8 cellular contexts compared by ENCODE assay signal in the genomic region with DNA sequence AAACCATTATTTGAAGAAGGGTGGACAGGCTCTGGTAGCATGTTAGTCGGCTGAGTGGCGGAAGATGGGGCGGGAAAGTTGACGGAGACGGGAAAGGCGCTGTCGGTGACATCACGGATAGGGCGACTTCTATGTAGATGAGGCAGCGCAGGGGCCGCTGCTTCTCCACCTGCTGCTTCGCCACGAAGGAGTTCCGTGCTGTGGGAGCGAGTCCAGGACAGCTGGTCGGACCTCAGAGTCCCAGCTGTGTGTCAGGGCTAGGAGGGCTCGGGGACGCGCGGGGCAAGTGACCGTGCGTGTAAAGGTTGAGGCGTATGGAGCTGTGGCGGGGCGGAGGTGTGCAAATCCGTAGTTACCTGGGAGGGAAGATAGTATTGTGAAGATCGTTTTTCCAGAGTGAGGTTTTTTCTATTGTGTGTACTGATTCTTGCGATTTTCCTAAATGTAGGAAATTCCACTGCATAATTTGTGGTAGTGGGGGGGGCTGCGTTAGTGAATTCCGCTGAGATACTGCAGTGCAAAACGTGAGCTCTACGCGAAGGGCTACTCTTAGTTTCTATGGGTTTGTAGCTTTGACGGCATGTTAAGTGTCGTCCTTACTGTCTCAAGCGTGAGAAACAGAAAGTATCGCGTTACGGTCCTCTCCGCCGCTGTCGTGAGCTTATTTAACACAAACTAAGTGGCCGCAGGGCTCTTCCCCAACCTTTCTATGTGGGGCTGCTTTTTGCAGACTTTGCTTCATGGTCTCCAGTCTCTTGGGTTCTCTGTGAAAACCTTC.
DNase-seq lines count a peak whose midpoint lies in the region; ATAC-seq and TF ChIP-seq lines count a peak whose summit lies in the region.

No MANE protein-coding gene starts in this region.

- no peaks in the 10 kb centered on the region for H3K27me3 ChIP-seq in kidney epithelial cell (ENCODE audit: control insufficient read depth, insufficient read depth, low read length)

- CTCF ChIA-PET in WTC11 (lab: Charles Lee), result interaction anchor here (0.6 to 1.1 kb wide), 4 partner anchors 17 to 104 kb away, joined by 3 to 8 read pairs (median 6); no protein-coding TSS in a partner anchor

- peak; percentile 72 for DNase-seq in DMS 273 treated with DMSO at 0.1 percent for 48 hours (lab: John Stamatoyannopoulos, UW)
- peak; percentile 76 for DNase-seq in NAMALWA (ENCODE audit: low spot score)
- DNase-seq in WTC11 (ENCODE audit: low spot score), result peak; percentile 80
- DNase-seq in central memory CD8-positive, alpha-beta T cell (ENCODE audit: low spot score in 2 of 2), result peak; percentile 25 to 26
- DNase-seq in kidney epithelial cell (ENCODE audit: low read depth), result peak; percentile 87
- peak in 3 of 4 experiments; percentile 50 to 62 (median 53) for DNase-seq in stimulated activated CD4-positive, alpha-beta T cell treated with anti-CD3 and anti-CD28 coated beads, Interleukin-1b, Interleukin-23, amount 100 ng/mL, for 24 hours (ENCODE audit: low read depth in 4 of 4, low spot score in 1 of 4)
- DNase-seq in NCI-H2171 (lab: John Stamatoyannopoulos, UW), result no peak

- H3K9me3 Mint-ChIP-seq in WTC11, result no peaks in the 10 kb centered on the region
- no peaks in the 10 kb centered on the region for H3K9me3 Mint-ChIP-seq in central memory CD8-positive, alpha-beta T cell

- ATAC-seq in GM21526 (IDR thresholded peaks at IDR 0.05; ENCODE audit: low FRiP score, unreplicated experiment), result peak; percentile 73
- ATAC-seq in WTC11, result peak; percentile 78
- peak; percentile 85 for ATAC-seq in central memory CD8-positive, alpha-beta T cell (replicated peaks; ENCODE audit: extremely low read depth, poor library complexity, severe bottlenecking)

- peaks cover 31% of the 10 kb centered on the region for H3K4me1 Mint-ChIP-seq in WTC11
- H3K4me1 Mint-ChIP-seq in central memory CD8-positive, alpha-beta T cell, result peaks cover 13% of the 10 kb centered on the region

- H3K4me3 ChIP-seq in kidney epithelial cell (ENCODE audit: low read depth, low read length), result peak overlapping the region; percentile 38

- no peaks in the 10 kb centered on the region for H3K36me3 Mint-ChIP-seq in WTC11
- peaks cover 9% of the 10 kb centered on the region for H3K36me3 Mint-ChIP-seq in central memory CD8-positive, alpha-beta T cell (ENCODE audit: insufficient read depth)

- peak overlapping the region; percentile 100 for H3K27ac Mint-ChIP-seq in WTC11
- peak overlapping the region; percentile 89 for H3K27ac Mint-ChIP-seq in central memory CD8-positive, alpha-beta T cell (ENCODE audit: low read depth)

- H3K27me3 Mint-ChIP-seq in WTC11 (ENCODE audit: low read depth), result peaks cover 4% of the 10 kb centered on the region; the same call in 1 of the 2 replicates
- no peaks in the 10 kb centered on the region for H3K27me3 Mint-ChIP-seq in central memory CD8-positive, alpha-beta T cell

- POLR2A ChIA-PET in WTC11 (lab: Charles Lee), result interaction anchor here (0.6 to 1.4 kb wide), 26 partner anchors 9 to 1876 kb away, joined by 3 to 81 read pairs (median 5); partner anchors contain the start of gene NBPF11

- no peaks in the 10 kb centered on the region for H3K36me3 ChIP-seq in kidney epithelial cell (ENCODE audit: control insufficient read depth, insufficient read depth, low read length)

- peak overlapping the region; percentile 84 for H3K4me3 Mint-ChIP-seq in WTC11
- peak overlapping the region; percentile 88 for H3K4me3 Mint-ChIP-seq in central memory CD8-positive, alpha-beta T cell

- TF ChIP-seq CTCF in WTC11 (IDR thresholded peaks at IDR 0.05) (no peak), kidney epithelial cell (IDR thresholded peaks at IDR 0.05; ENCODE audit: insufficient read depth, low read length, poor library complexity, severe bottlenecking) (no peak)

TF ChIP-seq in WTC11, 78 proteins besides CTCF, POLR2A, EP300 and RAD21 (continues in another document):
- TF ChIP-seq SOX15 (CRISPR knock-in tag; IDR thresholded peaks at IDR 0.05) (peak; percentile 60; the same call in 1 of the 2 replicates), JAZF1 (CRISPR knock-in tag; IDR thresholded peaks at IDR 0.05) (peak; percentile 91; the same call in 1 of the 2 replicates), MYBL2 (CRISPR knock-in tag; IDR thresholded peaks at IDR 0.05) (peak; percentile 91), ZNF425 (CRISPR knock-in tag; conservative IDR thresholded peaks at IDR 0.05) (peak; percentile 100)
- TF ChIP-seq, protein P1, sequence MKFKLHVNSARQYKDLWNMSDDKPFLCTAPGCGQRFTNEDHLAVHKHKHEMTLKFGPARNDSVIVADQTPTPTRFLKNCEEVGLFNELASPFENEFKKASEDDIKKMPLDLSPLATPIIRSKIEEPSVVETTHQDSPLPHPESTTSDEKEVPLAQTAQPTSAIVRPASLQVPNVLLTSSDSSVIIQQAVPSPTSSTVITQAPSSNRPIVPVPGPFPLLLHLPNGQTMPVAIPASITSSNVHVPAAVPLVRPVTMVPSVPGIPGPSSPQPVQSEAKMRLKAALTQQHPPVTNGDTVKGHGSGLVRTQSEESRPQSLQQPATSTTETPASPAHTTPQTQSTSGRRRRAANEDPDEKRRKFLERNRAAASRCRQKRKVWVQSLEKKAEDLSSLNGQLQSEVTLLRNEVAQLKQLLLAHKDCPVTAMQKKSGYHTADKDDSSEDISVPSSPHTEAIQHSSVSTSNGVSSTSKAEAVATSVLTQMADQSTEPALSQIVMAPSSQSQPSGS (CRISPR knock-in tag; IDR thresholded peaks at IDR 0.05; ENCODE audit: borderline replicate concordance, low read depth), result peak; percentile 90
- TF ChIP-seq, protein P2, sequence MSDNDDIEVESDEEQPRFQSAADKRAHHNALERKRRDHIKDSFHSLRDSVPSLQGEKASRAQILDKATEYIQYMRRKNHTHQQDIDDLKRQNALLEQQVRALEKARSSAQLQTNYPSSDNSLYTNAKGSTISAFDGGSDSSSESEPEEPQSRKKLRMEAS (CRISPR knock-in tag; IDR thresholded peaks at IDR 0.05), result peak; percentile 35; the same call in 1 of the 2 replicates
- TF ChIP-seq, protein P3, sequence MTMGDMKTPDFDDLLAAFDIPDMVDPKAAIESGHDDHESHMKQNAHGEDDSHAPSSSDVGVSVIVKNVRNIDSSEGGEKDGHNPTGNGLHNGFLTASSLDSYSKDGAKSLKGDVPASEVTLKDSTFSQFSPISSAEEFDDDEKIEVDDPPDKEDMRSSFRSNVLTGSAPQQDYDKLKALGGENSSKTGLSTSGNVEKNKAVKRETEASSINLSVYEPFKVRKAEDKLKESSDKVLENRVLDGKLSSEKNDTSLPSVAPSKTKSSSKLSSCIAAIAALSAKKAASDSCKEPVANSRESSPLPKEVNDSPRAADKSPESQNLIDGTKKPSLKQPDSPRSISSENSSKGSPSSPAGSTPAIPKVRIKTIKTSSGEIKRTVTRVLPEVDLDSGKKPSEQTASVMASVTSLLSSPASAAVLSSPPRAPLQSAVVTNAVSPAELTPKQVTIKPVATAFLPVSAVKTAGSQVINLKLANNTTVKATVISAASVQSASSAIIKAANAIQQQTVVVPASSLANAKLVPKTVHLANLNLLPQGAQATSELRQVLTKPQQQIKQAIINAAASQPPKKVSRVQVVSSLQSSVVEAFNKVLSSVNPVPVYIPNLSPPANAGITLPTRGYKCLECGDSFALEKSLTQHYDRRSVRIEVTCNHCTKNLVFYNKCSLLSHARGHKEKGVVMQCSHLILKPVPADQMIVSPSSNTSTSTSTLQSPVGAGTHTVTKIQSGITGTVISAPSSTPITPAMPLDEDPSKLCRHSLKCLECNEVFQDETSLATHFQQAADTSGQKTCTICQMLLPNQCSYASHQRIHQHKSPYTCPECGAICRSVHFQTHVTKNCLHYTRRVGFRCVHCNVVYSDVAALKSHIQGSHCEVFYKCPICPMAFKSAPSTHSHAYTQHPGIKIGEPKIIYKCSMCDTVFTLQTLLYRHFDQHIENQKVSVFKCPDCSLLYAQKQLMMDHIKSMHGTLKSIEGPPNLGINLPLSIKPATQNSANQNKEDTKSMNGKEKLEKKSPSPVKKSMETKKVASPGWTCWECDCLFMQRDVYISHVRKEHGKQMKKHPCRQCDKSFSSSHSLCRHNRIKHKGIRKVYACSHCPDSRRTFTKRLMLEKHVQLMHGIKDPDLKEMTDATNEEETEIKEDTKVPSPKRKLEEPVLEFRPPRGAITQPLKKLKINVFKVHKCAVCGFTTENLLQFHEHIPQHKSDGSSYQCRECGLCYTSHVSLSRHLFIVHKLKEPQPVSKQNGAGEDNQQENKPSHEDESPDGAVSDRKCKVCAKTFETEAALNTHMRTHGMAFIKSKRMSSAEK (CRISPR knock-in tag; IDR thresholded peaks at IDR 0.05; ENCODE audit: borderline replicate concordance), result peak; percentile 100
- TF ChIP-seq, protein P4, sequence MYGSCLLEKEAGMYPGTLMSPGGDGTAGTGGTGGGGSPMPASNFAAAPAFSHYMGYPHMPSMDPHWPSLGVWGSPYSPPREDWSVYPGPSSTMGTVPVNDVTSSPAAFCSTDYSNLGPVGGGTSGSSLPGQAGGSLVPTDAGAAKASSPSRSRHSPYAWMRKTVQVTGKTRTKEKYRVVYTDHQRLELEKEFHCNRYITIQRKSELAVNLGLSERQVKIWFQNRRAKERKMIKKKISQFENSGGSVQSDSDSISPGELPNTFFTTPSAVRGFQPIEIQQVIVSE (CRISPR knock-in tag; IDR thresholded peaks at IDR 0.05; ENCODE audit: borderline replicate concordance), result peak; percentile 97
